7 cellular contexts compared by ENCODE assay signal in genomic region chr2:187547353-187547979, GRCh38. TPM values are rescaled to one million over a fixed set of nuclear protein-coding genes. Genes with fewer than 3 reads are reported as not detected.
A peak's percentile ranks its signal among the peaks of the same experiment; 100 is the strongest.
DNase-seq lines count a peak whose midpoint lies in the region; ATAC-seq and TF ChIP-seq lines count a peak whose summit lies in the region.

No MANE protein-coding gene starts in this region.

- peak overlapping the region; percentile 58 to 86 (median 82) for H3K27ac ChIP-seq in upper lobe of left lung
- H3K27ac ChIP-seq in substantia nigra (ENCODE audit: low read depth, low read length, poor library complexity, severe bottlenecking): no peak overlapping the region

- TF ChIP-seq CTCF in upper lobe of left lung (IDR thresholded peaks at IDR 0.05): no peak

- peak overlapping the region; percentile 36 for H3K4me3 ChIP-seq in adipocyte (ENCODE audit: low read length)
- no peak overlapping the region for H3K4me3 ChIP-seq in upper lobe of left lung

- ATAC-seq in upper lobe of left lung (ENCODE audit: low FRiP score in 2 of 2) (peak; percentile 62 to 96), GM18519 (IDR thresholded peaks at IDR 0.05; ENCODE audit: low FRiP score, unreplicated experiment) (no peak), GM19395 (IDR thresholded peaks at IDR 0.05; ENCODE audit: unreplicated experiment) (no peak)

- WGBS in upper lobe of left lung, 2 donors: 26 to 31% methylated on average over 2 of the region's 2 CpGs

- H3K36me3 ChIP-seq in adipocyte (ENCODE audit: control insufficient read depth, insufficient read depth, low read length, severe bottlenecking): no peaks in the 10 kb centered on the region
- peaks cover 0 to 11% (median 0%) of the 10 kb centered on the region in 4 donors for H3K36me3 ChIP-seq in upper lobe of left lung

- peak; percentile 81 for DNase-seq in HT-29 (ENCODE audit: low spot score)
- DNase-seq in adipocyte (ENCODE audit: low read depth): peak; percentile 90
- DNase-seq in hepatic stellate cell (ENCODE audit: low spot score): peak; percentile 72
- DNase-seq in upper lobe of left lung: peak in 1 of 2 donors; percentile 67
- DNase-seq in substantia nigra (lab: John Stamatoyannopoulos, UW): no peak

- TF ChIP-seq POLR2A in upper lobe of left lung (IDR thresholded peaks at IDR 0.05): peak in 1 of 4 donors; percentile 40

- no peaks in the 10 kb centered on the region for H3K9me3 ChIP-seq in adipocyte (ENCODE audit: control insufficient read depth, low read length)
- H3K9me3 ChIP-seq in upper lobe of left lung: no peaks in the 10 kb centered on the region

- peak overlapping the region; percentile 21 for H3K9ac ChIP-seq in adipocyte (ENCODE audit: low read length)

- peak in 2 of 4 donors; percentile 39 to 58 for TF ChIP-seq EP300 in upper lobe of left lung (IDR thresholded peaks at IDR 0.05)

- H3K4me1 ChIP-seq in adipocyte (ENCODE audit: control insufficient read depth, insufficient read depth, low read length): peaks cover 82% of the 10 kb centered on the region
- peaks cover 22 to 61% (median 50%) of the 10 kb centered on the region in 4 donors for H3K4me1 ChIP-seq in upper lobe of left lung

- H3K27me3 ChIP-seq in adipocyte (replicated peaks; ENCODE audit: control insufficient read depth, insufficient read depth, low read length): no peaks in the 10 kb centered on the region
- H3K27me3 ChIP-seq in upper lobe of left lung: no peaks in the 10 kb centered on the region

RNA-seq across cellular contexts. Expression of gene TFPI, which starts 6.8 kb away (rescaled TPM):
- 30.4 and 38.4 TPM in 2 replicates for total RNA-seq in HT-29 (2014; rRNA removed; shearing (Covaris generic))
- total RNA-seq in upper lobe of left lung: 100 to 1,000 TPM in 5 of 6 donors, 10 to 100 TPM in 1; 92.3 to 293 (median 243) TPM

Comparison
In these comparisons a context has a peak if more than half of its experiments do, and no peak if none do; other contexts are left out.
1. DNase-seq: peak in HT-29 (single experiment), adipocyte (single experiment) and hepatic stellate cell (single experiment); none in substantia nigra (0 of 49).
2. ATAC-seq: peak in upper lobe of left lung (2 of 2); none in GM18519 (single experiment) and GM19395 (single experiment).